Comparison of ENCODE assay signal across 1 cellular context in the genomic region with DNA sequence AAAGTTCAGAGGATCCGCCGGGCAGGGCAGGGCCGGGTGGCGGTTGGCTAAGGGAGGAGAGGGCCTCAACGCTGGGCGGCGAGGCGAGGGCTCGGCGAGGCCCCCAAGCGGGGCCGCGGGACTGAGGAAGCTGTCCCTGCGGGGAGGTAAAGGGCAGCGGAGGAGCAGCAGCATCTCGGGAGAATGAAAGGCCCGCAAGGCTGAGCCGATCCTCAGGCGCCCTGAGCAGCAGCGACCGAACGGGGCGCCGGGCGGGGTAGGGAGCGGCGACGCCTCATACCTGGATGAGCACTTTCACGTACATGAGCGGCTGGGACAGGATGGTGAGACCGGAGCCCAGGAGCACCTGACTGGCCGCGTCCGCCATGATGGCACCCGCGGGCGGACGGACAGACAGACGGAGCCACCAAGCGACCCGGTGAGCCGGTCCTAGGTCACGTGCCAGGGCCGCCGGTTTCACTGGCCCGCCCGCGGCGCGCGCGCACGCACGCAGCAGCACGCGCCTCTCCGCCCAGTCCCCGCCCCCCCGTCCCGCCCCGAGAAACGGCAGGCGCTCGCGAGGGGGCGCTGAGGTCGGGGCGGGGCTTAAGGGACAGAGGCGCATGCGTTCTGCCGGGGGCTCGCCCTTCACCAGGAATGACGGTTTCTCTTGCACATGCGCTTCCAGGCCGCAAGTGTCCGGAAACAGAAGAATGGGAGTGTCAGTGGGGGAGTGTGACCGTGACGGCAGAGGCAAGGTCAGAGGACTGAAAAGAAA.
TF ChIP-seq lines count a peak whose summit lies in the region.

Gene MTCH2, minus strand, starts transcription at position 461 of the 757 bp plus-strand sequence. Its CDS starts 94 bp downstream, at position 367.

TF ChIP-seq in GM12878, 131 proteins besides CTCF, POLR2A, EP300 and RAD21 (continued from another document):
- TF ChIP-seq, protein P1, sequence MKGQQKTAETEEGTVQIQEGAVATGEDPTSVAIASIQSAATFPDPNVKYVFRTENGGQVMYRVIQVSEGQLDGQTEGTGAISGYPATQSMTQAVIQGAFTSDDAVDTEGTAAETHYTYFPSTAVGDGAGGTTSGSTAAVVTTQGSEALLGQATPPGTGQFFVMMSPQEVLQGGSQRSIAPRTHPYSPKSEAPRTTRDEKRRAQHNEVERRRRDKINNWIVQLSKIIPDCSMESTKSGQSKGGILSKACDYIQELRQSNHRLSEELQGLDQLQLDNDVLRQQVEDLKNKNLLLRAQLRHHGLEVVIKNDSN (IDR thresholded peaks at IDR 0.05; ENCODE audit: borderline replicate concordance, extremely low read length, insufficient read depth, low read depth, low read length), result peak; percentile 95
- TF ChIP-seq SUZ12 (IDR thresholded peaks at IDR 0.05; ENCODE audit: unreplicated experiment), result no peak
- peak; percentile 90 for TF ChIP-seq POLR2AphosphoS5 (IDR thresholded peaks at IDR 0.05; ENCODE audit: low read length)
- peak; percentile 49; the same call in 1 of the 2 replicates for TF ChIP-seq SMARCA5 (IDR thresholded peaks at IDR 0.05)
- peak; percentile 52 for TF ChIP-seq CREB1 (IDR thresholded peaks at IDR 0.05; ENCODE audit: low read depth)
